In genomic region chr10:27188259-27188658, GRCh38 we compare ENCODE assay signal across 24 cellular contexts.
"Had no signal": no experiment of that assay in that cellular context is flagged by ENCODE, and none has a peak within 500 bp of the region (broad histone marks: within the 10 kb centered on the region; RNA-seq: fewer than 3 reads in every experiment).

No MANE protein-coding gene starts in this region.

- H3K27ac ChIP-seq: dorsolateral prefrontal cortex, epithelial cell of prostate, esophagus squamous epithelium, heart left ventricle, pancreas, spleen, testis, tibial nerve, upper lobe of right lung had no signal

- H3K4me1 ChIP-seq: heart left ventricle, pancreas, spleen, testis, tibial nerve, upper lobe of right lung had no signal

- H3K27me3 ChIP-seq: dorsolateral prefrontal cortex, esophagus squamous epithelium, heart left ventricle, pancreas, spleen, testis, tibial nerve, upper lobe of right lung had no signal

- ATAC-seq: heart left ventricle; left lobe of liver; mucosa of descending colon; naive thymus-derived CD8-positive, alpha-beta T cell; pancreas; sciatic nerve; stimulated activated naive B cell treated with anti-CD40 and anti-IgM and Interleukin-4, amounts not matched to agents 10 μg/mL and 1 μg/mL and 100 μg/mL, for 72 hours; stimulated activated naive CD8-positive, alpha-beta T cell treated with anti-CD3 and anti-CD28 coated beads, Interleukin-15, amount 100 ng/mL, for 72 hours; upper lobe of right lung had no signal

- H3K9me3 ChIP-seq: esophagus squamous epithelium, heart left ventricle, mucosa of descending colon, pancreas, spleen, testis, tibial nerve, upper lobe of right lung had no signal

- FAIRE-seq: islet of Langerhans, pancreas had no signal

- H3K4me3 ChIP-seq: dorsolateral prefrontal cortex, esophagus squamous epithelium, heart left ventricle, mucosa of descending colon, pancreas, spleen, testis, tibial nerve, upper lobe of right lung had no signal

- DNase-seq: cortex of kidney; dorsolateral prefrontal cortex; effector CD8-positive, alpha-beta T cell; esophagus squamous epithelium; foreskin melanocyte; heart left ventricle; hippocampal formation; kidney glomerular epithelial cell; mucosa of descending colon; naive thymus-derived CD8-positive, alpha-beta T cell; nucleus accumbens; pancreas; spleen; stimulated activated CD4-positive, alpha-beta T cell treated with anti-CD3 and anti-CD28 coated beads, Interleukin-2, amount 100 ng/mL, for 24 hours; stimulated activated CD4-positive, alpha-beta T cell treated with anti-CD3 and anti-CD28 coated beads, Interleukin-4, amount 100 ng/mL, for 4 hours; stimulated activated naive B cell treated with anti-CD40 and anti-IgM and Interleukin-4, amounts not matched to agents 10 μg/mL and 1 μg/mL and 100 μg/mL, for 72 hours; stimulated activated naive CD8-positive, alpha-beta T cell treated with anti-CD3 and anti-CD28 coated beads, Interleukin-15, amount 100 ng/mL, for 72 hours; testis; upper lobe of right lung had no signal
